28 cellular contexts compared by ENCODE assay signal in the genomic region with DNA sequence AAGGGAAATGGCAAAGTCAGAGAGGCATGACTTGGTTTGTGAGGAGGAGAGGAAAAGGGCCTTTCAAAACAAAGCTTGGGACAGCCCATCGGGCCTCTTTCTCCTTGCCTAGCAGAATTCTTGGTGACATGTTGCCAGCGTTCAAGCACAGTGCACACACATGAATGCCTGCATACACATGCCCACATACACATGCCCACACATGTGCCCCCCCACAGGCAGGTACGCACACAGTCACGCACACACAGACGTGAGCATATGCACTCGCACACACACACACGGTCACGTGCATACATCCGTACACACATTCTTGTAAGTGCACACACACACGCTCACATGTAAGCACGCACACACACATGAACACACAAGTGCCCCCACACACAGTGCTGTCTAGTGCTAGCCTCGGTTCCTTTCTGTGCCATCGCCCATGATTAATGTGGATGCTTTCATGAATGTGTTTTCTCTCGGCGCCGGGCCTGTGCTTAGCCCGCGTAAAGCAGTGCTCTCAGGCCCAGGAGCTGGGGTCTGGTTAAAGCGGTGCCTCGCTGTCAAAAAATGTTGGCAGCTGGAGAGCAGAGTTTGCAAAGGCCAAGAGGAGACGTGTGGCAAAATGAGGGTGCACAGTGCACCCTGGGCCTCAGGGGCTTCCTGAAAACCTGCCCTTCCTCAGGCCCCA.
A peak's percentile ranks its signal among the peaks of the same experiment; 100 is the strongest.
DNase-seq lines count a peak whose midpoint lies in the region; ATAC-seq, FAIRE-seq and TF ChIP-seq lines count a peak whose summit lies in the region.
"Had no signal": no experiment of that assay in that cellular context is flagged by ENCODE, and none has a peak within 500 bp of the region (broad histone marks: within the 10 kb centered on the region; RNA-seq: fewer than 3 reads in every experiment).

No MANE protein-coding gene starts in this region.

- H3K4me3 Mint-ChIP-seq in natural killer cell treated with Interleukin-12 subunit alpha and Interleukin-12 subunit beta and Interleukin-15 and Interleukin-18, amount 100 ng/mL, for 72 hours: no peak overlapping the region
- no peak overlapping the region for H3K4me3 Mint-ChIP-seq in activated CD4-positive, alpha-beta T cell treated with anti-CD3 and anti-CD28 coated beads, Interleukin-2, amount 10 ng/mL, durations not matched to agents 24 days and 14 days
- H3K4me3 Mint-ChIP-seq: activated naive CD4-positive, alpha-beta T cell treated with anti-CD3 and anti-CD28 coated beads for 36 hours; activated T-cell treated with anti-CD3 and anti-CD28 coated beads, Interleukin-2, amount 50 U/mL, for 72 hours; CD4-positive, alpha-beta T cell; stimulated activated effector memory CD8-positive, alpha-beta T cell treated with anti-CD3 and anti-CD28 coated beads, Interleukin-12 subunit alpha, Interleukin-12 subunit beta, amount 100 ng/mL, for 72 hours; T-cell had no signal

- no peaks in the 10 kb centered on the region for H3K4me1 ChIP-seq in thyroid gland
- H3K4me1 ChIP-seq: suprapubic skin had no signal

- no peaks in the 10 kb centered on the region for H3K36me3 ChIP-seq in thyroid gland
- H3K36me3 ChIP-seq: cardiac muscle cell, SJCRH30, spleen, suprapubic skin had no signal

- H3K9me3 Mint-ChIP-seq in natural killer cell treated with Interleukin-12 subunit alpha and Interleukin-12 subunit beta and Interleukin-15 and Interleukin-18, amount 100 ng/mL, for 72 hours: no peaks in the 10 kb centered on the region
- no peaks in the 10 kb centered on the region for H3K9me3 Mint-ChIP-seq in activated CD4-positive, alpha-beta T cell treated with anti-CD3 and anti-CD28 coated beads, Interleukin-2, amount 10 ng/mL, durations not matched to agents 24 days and 14 days
- H3K9me3 Mint-ChIP-seq: activated naive CD4-positive, alpha-beta T cell treated with anti-CD3 and anti-CD28 coated beads for 36 hours; activated T-cell treated with anti-CD3 and anti-CD28 coated beads, Interleukin-2, amount 50 U/mL, for 72 hours; CD4-positive, alpha-beta T cell; stimulated activated effector memory CD8-positive, alpha-beta T cell treated with anti-CD3 and anti-CD28 coated beads, Interleukin-12 subunit alpha, Interleukin-12 subunit beta, amount 100 ng/mL, for 72 hours; T-cell had no signal

- H3K4me3 ChIP-seq in coronary artery (no peak overlapping the region), thyroid gland (replicated peaks in 1 of 3) (no peak overlapping the region)
- H3K4me3 ChIP-seq: cardiac muscle cell, SJCRH30, spleen, suprapubic skin had no signal

- H3K27me3 Mint-ChIP-seq in natural killer cell treated with Interleukin-12 subunit alpha and Interleukin-12 subunit beta and Interleukin-15 and Interleukin-18, amount 100 ng/mL, for 72 hours: peaks cover 0 to 3% of the 10 kb centered on the region in 2 donors
- H3K27me3 Mint-ChIP-seq in activated CD4-positive, alpha-beta T cell treated with anti-CD3 and anti-CD28 coated beads, Interleukin-2, amount 10 ng/mL, durations not matched to agents 24 days and 14 days: no peaks in the 10 kb centered on the region

- no peak overlapping the region for H3K27ac ChIP-seq in coronary artery
- no peak overlapping the region for H3K27ac ChIP-seq in thyroid gland
- H3K27ac ChIP-seq: cardiac muscle cell, SJCRH30, spleen, suprapubic skin had no signal

- H3K27ac Mint-ChIP-seq in natural killer cell treated with Interleukin-12 subunit alpha and Interleukin-12 subunit beta and Interleukin-15 and Interleukin-18, amount 100 ng/mL, for 72 hours: no peak overlapping the region
- H3K27ac Mint-ChIP-seq in activated CD4-positive, alpha-beta T cell treated with anti-CD3 and anti-CD28 coated beads, Interleukin-2, amount 10 ng/mL, durations not matched to agents 24 days and 14 days: no peak overlapping the region
- H3K27ac Mint-ChIP-seq: activated naive CD4-positive, alpha-beta T cell treated with anti-CD3 and anti-CD28 coated beads for 36 hours; activated T-cell treated with anti-CD3 and anti-CD28 coated beads, Interleukin-2, amount 50 U/mL, for 72 hours; CD4-positive, alpha-beta T cell; stimulated activated effector memory CD8-positive, alpha-beta T cell treated with anti-CD3 and anti-CD28 coated beads, Interleukin-12 subunit alpha, Interleukin-12 subunit beta, amount 100 ng/mL, for 72 hours; T-cell had no signal

- intact Hi-C loops in thyroid gland (cut with DNase I): loop anchor here (10.0 kb wide), 1 partner anchor 568 kb away; no protein-coding TSS in a partner anchor
- intact Hi-C loops in activated CD4-positive, alpha-beta T cell treated with anti-CD3 and anti-CD28 coated beads, Interleukin-2, amount 10 ng/mL, durations not matched to agents 24 days and 14 days (cut with micrococcal nuclease): loop anchor here (5.0 kb wide), 1 partner anchor 380 kb away; no protein-coding TSS in a partner anchor

- TF ChIP-seq CTCF in coronary artery (IDR thresholded peaks at IDR 0.05) (no peak), thyroid gland (IDR thresholded peaks at IDR 0.05) (no peak)

- no peaks in the 10 kb centered on the region for H3K27me3 ChIP-seq in thyroid gland
- H3K27me3 ChIP-seq: cardiac muscle cell, SJCRH30 had no signal

- FAIRE-seq in HTR-8/SVneo (lab: Jason Lieb, UNC) (peak; percentile 88), frontal cortex (lab: Jason Lieb, UNC) (no peak)
- FAIRE-seq: RCC 7860, TTC549 had no signal

- H3K4me1 Mint-ChIP-seq in natural killer cell treated with Interleukin-12 subunit alpha and Interleukin-12 subunit beta and Interleukin-15 and Interleukin-18, amount 100 ng/mL, for 72 hours (ENCODE audit: low read depth in 2 of 2): no peaks in the 10 kb centered on the region
- no peaks in the 10 kb centered on the region for H3K4me1 Mint-ChIP-seq in activated CD4-positive, alpha-beta T cell treated with anti-CD3 and anti-CD28 coated beads, Interleukin-2, amount 10 ng/mL, durations not matched to agents 24 days and 14 days
- H3K4me1 Mint-ChIP-seq: stimulated activated effector memory CD8-positive, alpha-beta T cell treated with anti-CD3 and anti-CD28 coated beads, Interleukin-12 subunit alpha, Interleukin-12 subunit beta, amount 100 ng/mL, for 72 hours; T-cell had no signal

- no peaks in the 10 kb centered on the region for H3K9me3 ChIP-seq in thyroid gland
- H3K9me3 ChIP-seq: SJCRH30, spleen, suprapubic skin had no signal

- TF ChIP-seq POLR2A in thyroid gland (IDR thresholded peaks at IDR 0.05): no peak

- DNase-seq in HTR-8/SVneo (ENCODE audit: insufficient read length, low spot score) (no peak), coronary artery (ENCODE audit: low spot score) (peak; percentile 33), thyroid gland (peak; percentile 22 to 47), frontal cortex (ENCODE audit: low spot score in 2 of 2) (no peak), COLO829 (ENCODE audit: low spot score) (no peak)
- peak; percentile 31 for DNase-seq in natural killer cell treated with Interleukin-12 subunit alpha and Interleukin-12 subunit beta and Interleukin-15 and Interleukin-18, amount 100 ng/mL, for 72 hours (ENCODE audit: low spot score)
- no peak for DNase-seq in activated CD4-positive, alpha-beta T cell treated with anti-CD3 and anti-CD28 coated beads, Interleukin-2, amount 10 ng/mL, durations not matched to agents 24 days and 14 days
- DNase-seq: activated CD4-positive, CD25-positive, alpha-beta regulatory T cell treated with anti-CD3 and anti-CD28 coated beads, Interleukin-2, amount 50 U/mL, for 72 hours; activated naive CD4-positive, alpha-beta T cell treated with anti-CD3 and anti-CD28 coated beads for 36 hours; activated T-cell treated with anti-CD3 and anti-CD28 coated beads, Interleukin-2, amount 50 U/mL, for 72 hours; DMS 273 treated with DMSO at 0.1 percent for 48 hours; glutamatergic neuron; KG1; kidney glomerular epithelial cell; MV-4-11; NCI-H146; NCI-H524 treated with DMSO at 0.1 percent for 48 hours; nucleus accumbens; SJCRH30; spleen; stimulated activated CD4-positive, alpha-beta T cell treated with anti-CD3 and anti-CD28 coated beads, Interleukin-2, amount 100 ng/mL, for 48 hours; T-cell had no signal

- no peaks in the 10 kb centered on the region for H3K36me3 Mint-ChIP-seq in natural killer cell treated with Interleukin-12 subunit alpha and Interleukin-12 subunit beta and Interleukin-15 and Interleukin-18, amount 100 ng/mL, for 72 hours
- H3K36me3 Mint-ChIP-seq in activated CD4-positive, alpha-beta T cell treated with anti-CD3 and anti-CD28 coated beads, Interleukin-2, amount 10 ng/mL, durations not matched to agents 24 days and 14 days (ENCODE audit: low read depth): no peaks in the 10 kb centered on the region
- H3K36me3 Mint-ChIP-seq: stimulated activated effector memory CD8-positive, alpha-beta T cell treated with anti-CD3 and anti-CD28 coated beads, Interleukin-12 subunit alpha, Interleukin-12 subunit beta, amount 100 ng/mL, for 72 hours; T-cell had no signal

- ATAC-seq in natural killer cell treated with Interleukin-12 subunit alpha and Interleukin-12 subunit beta and Interleukin-15 and Interleukin-18, amount 100 ng/mL, for 72 hours: no peak
- ATAC-seq: activated T-cell treated with anti-CD3 and anti-CD28 coated beads, Interleukin-2, amount 50 U/mL, for 72 hours; stimulated activated effector memory CD8-positive, alpha-beta T cell treated with anti-CD3 and anti-CD28 coated beads, Interleukin-12 subunit alpha, Interleukin-12 subunit beta, amount 100 ng/mL, for 72 hours; T-cell had no signal

- whole genome bisulfite sequencing in thyroid gland, 2 donors: 77 to 78% methylated on average over 21 of the region's 21 CpGs

Comparison
In these comparisons a context has a peak if more than half of its experiments do, and no peak if none do; other contexts are left out.
1. DNase-seq: peak in coronary artery (single experiment), natural killer cell treated with Interleukin-12 subunit alpha and Interleukin-12 subunit beta and Interleukin-15 and Interleukin-18, amount 100 ng/mL, for 72 hours (single experiment) and thyroid gland (2 of 2); none in HTR-8/SVneo (single experiment), activated CD4-positive, alpha-beta T cell treated with anti-CD3 and anti-CD28 coated beads, Interleukin-2, amount 10 ng/mL, durations not matched to agents 24 days and 14 days (single experiment), frontal cortex (0 of 2) and COLO829 (single experiment).